22 cellular contexts compared by ENCODE assay signal in the genomic region with DNA sequence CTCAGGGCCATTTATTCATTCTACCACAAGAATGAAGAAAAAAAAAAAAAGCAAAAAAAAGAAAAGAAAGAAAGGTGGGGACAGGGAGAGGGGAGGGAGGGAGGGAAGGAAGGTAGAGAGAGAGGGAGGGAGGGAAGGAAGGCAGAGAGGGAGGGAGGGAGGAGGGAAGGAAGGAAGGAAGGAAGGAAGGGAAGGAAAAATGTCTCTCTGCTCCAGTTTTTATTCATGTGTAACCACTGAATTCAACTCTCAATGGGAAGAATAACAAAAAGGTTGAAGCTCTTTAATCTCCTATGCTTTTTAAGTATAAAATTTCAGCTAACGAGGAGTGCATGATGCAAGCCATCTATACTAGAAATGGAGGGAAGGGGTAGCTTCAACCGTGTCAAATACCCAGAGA.
"Had no signal": no experiment of that assay in that cellular context is flagged by ENCODE, and none has a peak within 500 bp of the region (broad histone marks: within the 10 kb centered on the region; RNA-seq: fewer than 3 reads in every experiment).

No MANE protein-coding gene starts in this region.

- H3K36me3 ChIP-seq: left ventricle myocardium inferior, ovary, prostate gland, sigmoid colon, stomach, thyroid gland, transverse colon, upper lobe of left lung, vagina had no signal

- H3K4me3 ChIP-seq: hepatocyte, left ventricle myocardium inferior, ovary, prostate gland, sigmoid colon, stomach, testis, thyroid gland, transverse colon, upper lobe of left lung, vagina had no signal

- DNase-seq: islet precursor cell; left ventricle myocardium inferior; naive thymus-derived CD4-positive, alpha-beta T cell; ovary; retina; right cardiac atrium; sigmoid colon; small intestine; stimulated activated CD4-positive, alpha-beta T cell treated with anti-CD3 and anti-CD28 coated beads, Interleukin-2, amount 100 ng/mL, for 24 hours; stimulated activated CD4-positive, alpha-beta T cell treated with anti-CD3 and anti-CD28 coated beads, Interleukin-4, amount 100 ng/mL, for 1 hour; stimulated activated naive B cell treated with anti-CD40 and anti-IgM and Interleukin-4, amounts not matched to agents 10 μg/mL and 1 μg/mL and 100 μg/mL, for 72 hours; stimulated activated naive CD8-positive, alpha-beta T cell treated with anti-CD3 and anti-CD28 coated beads, Interleukin-15, Interleukin-2, amounts not matched to agents 100 U/mL and 50 U/mL, for 24 hours; stomach; testis; thyroid gland; transverse colon; upper lobe of left lung had no signal

- H3K27me3 ChIP-seq: hepatocyte, ovary, sigmoid colon, stomach, testis, thyroid gland, transverse colon, upper lobe of left lung, vagina had no signal

- H3K9me3 Mint-ChIP-seq: natural killer cell treated with Interleukin-12 subunit alpha and Interleukin-12 subunit beta and Interleukin-15 and Interleukin-18, amount 100 ng/mL, for 72 hours had no signal

- H3K4me2 ChIP-seq: hepatocyte had no signal

- H2AFZ ChIP-seq: hepatocyte had no signal

- H3K9me3 ChIP-seq: ovary, prostate gland, sigmoid colon, stomach, testis, thyroid gland, transverse colon, upper lobe of left lung, vagina had no signal

- H3K4me1 ChIP-seq: left ventricle myocardium inferior, prostate gland, testis, thyroid gland, transverse colon, vagina had no signal

- H3K27ac ChIP-seq: hepatocyte, left ventricle myocardium inferior, ovary, prostate gland, sigmoid colon, stomach, testis, thyroid gland, transverse colon, upper lobe of left lung, vagina had no signal

- H3K36me3 Mint-ChIP-seq: memory B cell; naive thymus-derived CD4-positive, alpha-beta T cell; natural killer cell treated with Interleukin-12 subunit alpha and Interleukin-12 subunit beta and Interleukin-15 and Interleukin-18, amount 100 ng/mL, for 72 hours; stimulated activated naive B cell treated with anti-CD40 and anti-IgM and Interleukin-4, amounts not matched to agents 10 μg/mL and 1 μg/mL and 100 μg/mL, for 72 hours had no signal

- H3K27ac Mint-ChIP-seq: memory B cell; natural killer cell treated with Interleukin-12 subunit alpha and Interleukin-12 subunit beta and Interleukin-15 and Interleukin-18, amount 100 ng/mL, for 72 hours; stimulated activated naive B cell treated with anti-CD40 and anti-IgM and Interleukin-4, amounts not matched to agents 10 μg/mL and 1 μg/mL and 100 μg/mL, for 72 hours had no signal

- H3K4me3 Mint-ChIP-seq: memory B cell; naive thymus-derived CD4-positive, alpha-beta T cell; natural killer cell treated with Interleukin-12 subunit alpha and Interleukin-12 subunit beta and Interleukin-15 and Interleukin-18, amount 100 ng/mL, for 72 hours; stimulated activated naive B cell treated with anti-CD40 and anti-IgM and Interleukin-4, amounts not matched to agents 10 μg/mL and 1 μg/mL and 100 μg/mL, for 72 hours had no signal
